34 cellular contexts compared by ENCODE assay signal in the genomic region with DNA sequence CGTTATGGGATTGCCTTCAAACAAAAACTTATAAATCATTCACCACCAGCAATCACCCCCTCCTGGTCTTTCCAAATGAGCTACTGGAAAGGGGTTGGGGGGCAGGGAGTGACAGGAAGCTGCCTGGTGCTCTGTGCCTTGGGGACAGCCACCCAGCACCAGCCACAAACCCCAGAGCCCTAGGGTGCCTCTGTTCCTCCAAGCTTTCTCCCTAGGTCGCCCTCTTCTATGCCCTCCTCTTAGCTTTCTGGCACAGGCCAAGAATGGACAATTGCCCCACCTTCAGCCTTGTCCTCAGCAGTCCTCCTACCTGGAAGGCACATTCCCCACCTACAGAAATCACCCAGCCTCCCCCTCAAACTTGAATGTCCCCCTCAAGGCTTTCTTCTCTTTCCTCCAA. TPM values are rescaled to one million over a fixed set of nuclear protein-coding genes. Genes with fewer than 3 reads are reported as not detected.
A peak's percentile ranks its signal among the peaks of the same experiment; 100 is the strongest.
DNase-seq lines count a peak whose midpoint lies in the region; TF ChIP-seq lines count a peak whose summit lies in the region.
"Had no signal": no experiment of that assay in that cellular context is flagged by ENCODE, and none has a peak within 500 bp of the region (broad histone marks: within the 10 kb centered on the region; RNA-seq: fewer than 3 reads in every experiment).

No MANE protein-coding gene starts in this region.

- no peaks in the 10 kb centered on the region for H3K9me3 ChIP-seq in skeletal muscle satellite cell (replicated peaks; ENCODE audit: low read length)
- H3K9me3 ChIP-seq: heart right ventricle, upper lobe of left lung had no signal

- peaks cover 54% of the 10 kb centered on the region for H3K4me1 ChIP-seq in skeletal muscle satellite cell (ENCODE audit: control insufficient read depth, insufficient read depth, low read length)
- H3K4me1 ChIP-seq: foreskin keratinocyte had no signal

- peak overlapping the region; percentile 92 for H3K4me2 ChIP-seq in skeletal muscle satellite cell (ENCODE audit: low read length)
- H3K4me2 ChIP-seq: KMS-11 had no signal

- DNase-seq in EH (ENCODE audit: low read depth): peak; percentile 36
- DNase-seq in activated T-helper 1 cell treated with anti-CD3 and anti-CD28 coated beads, Interleukin-12 subunit alpha, Interleukin-12 subunit beta, Interleukin-2, Interleukin-4 antibody, amounts not matched to agents 30 ng/mL and 10 ng/mL and 1 ng/mL, durations not matched to agents 14 hours and 24 hours and 36 hours (ENCODE audit: low spot score): no peak
- DNase-seq in fibroblast of villous mesenchyme (ENCODE audit: low read depth): no peak
- DNase-seq in Calu3: no peak
- DNase-seq in coronary artery (ENCODE audit: low spot score): no peak
- no peak for DNase-seq in DMS79 (lab: John Stamatoyannopoulos, UW)
- DNase-seq: activated CD4-positive, alpha-beta memory T cell treated with anti-CD3 and anti-CD28 coated beads, Interleukin-2, amount 10 ng/mL, durations not matched to agents 7 days and 5 days; activated CD4-positive, alpha-beta T cell treated with anti-CD3 and anti-CD28 coated beads for 1 hour; activated naive CD4-positive, alpha-beta T cell treated with anti-CD3 and anti-CD28 coated beads, Interleukin-2, amount 50 U/mL, for 16 hours; amniotic stem cell; CD4-positive, CD25-positive, alpha-beta regulatory T cell; cortex of kidney; effector memory CD8-positive, alpha-beta T cell; foreskin keratinocyte; heart right ventricle; kidney glomerular epithelial cell; naive B cell; NCI-H1417; NCI-H2029 treated with DMSO at 0.1 percent for 48 hours; NCI-H2227 treated with DMSO at 0.1 percent for 48 hours; NCI-H526 treated with DMSO at 0.1 percent for 48 hours; Right ventricle myocardium superior; stimulated activated CD4-positive, alpha-beta T cell treated with anti-CD3 and anti-CD28 coated beads, Interleukin-15, amount 100 ng/mL, for 24 hours; substantia nigra; upper lobe of left lung had no signal

- TF ChIP-seq CTCF in fibroblast of villous mesenchyme (IDR thresholded peaks at IDR 0.05; ENCODE audit: insufficient read depth, low read depth, low read length) (no peak), Calu3 (IDR thresholded peaks at IDR 0.05; ENCODE audit: unreplicated experiment) (no peak), coronary artery (IDR thresholded peaks at IDR 0.05) (no peak)

- no peaks in the 10 kb centered on the region for H3K36me3 Mint-ChIP-seq in activated T-helper 1 cell treated with anti-CD3 and anti-CD28 coated beads, Interleukin-12 subunit alpha, Interleukin-12 subunit beta, Interleukin-2, Interleukin-4 antibody, amounts not matched to agents 30 ng/mL and 10 ng/mL and 1 ng/mL, durations not matched to agents 14 hours and 24 hours and 36 hours (ENCODE audit: low read depth)
- H3K36me3 Mint-ChIP-seq in Calu3 (ENCODE audit: insufficient read depth, unreplicated experiment): no peaks in the 10 kb centered on the region
- H3K36me3 Mint-ChIP-seq: CD4-positive, CD25-positive, alpha-beta regulatory T cell; mesothelial cell of epicardium; naive B cell; stimulated activated memory B cell treated with anti-CD40 and anti-IgM and Interleukin-4, amounts not matched to agents 10 μg/mL and 1 μg/mL and 100 μg/mL, for 72 hours had no signal

- no peak overlapping the region for H3K27ac ChIP-seq in coronary artery
- H3K27ac ChIP-seq: cardiac muscle cell, foreskin keratinocyte, heart right ventricle, KMS-11, upper lobe of left lung had no signal

- H3K27me3 ChIP-seq in skeletal muscle satellite cell (ENCODE audit: control insufficient read depth, insufficient read depth, low read length): no peaks in the 10 kb centered on the region

- intact Hi-C loops in activated T-helper 1 cell treated with anti-CD3 and anti-CD28 coated beads, Interleukin-12 subunit alpha, Interleukin-12 subunit beta, Interleukin-2, Interleukin-4 antibody, amounts not matched to agents 30 ng/mL and 10 ng/mL and 1 ng/mL, durations not matched to agents 14 hours and 24 hours and 36 hours (cut with micrococcal nuclease): no loop called here
- intact Hi-C loops in Calu3 (cut with micrococcal nuclease; ENCODE audit: unreplicated experiment): loop anchor here (5.0 kb wide), 1 partner anchor 84 kb away; no protein-coding TSS in a partner anchor

- H3K4me3 ChIP-seq in fibroblast of villous mesenchyme (ENCODE audit: low read depth, low read length) (peak overlapping the region; percentile 47), skeletal muscle satellite cell (ENCODE audit: low read length) (peak overlapping the region; percentile 82), coronary artery (no peak overlapping the region)
- H3K4me3 ChIP-seq: cardiac muscle cell, heart right ventricle, upper lobe of left lung had no signal

- H3K27ac Mint-ChIP-seq in activated T-helper 1 cell treated with anti-CD3 and anti-CD28 coated beads, Interleukin-12 subunit alpha, Interleukin-12 subunit beta, Interleukin-2, Interleukin-4 antibody, amounts not matched to agents 30 ng/mL and 10 ng/mL and 1 ng/mL, durations not matched to agents 14 hours and 24 hours and 36 hours: no peak overlapping the region
- H3K27ac Mint-ChIP-seq in Calu3 (ENCODE audit: unreplicated experiment): no peak overlapping the region
- H3K27ac Mint-ChIP-seq: activated CD4-positive, alpha-beta memory T cell treated with anti-CD3 and anti-CD28 coated beads, Interleukin-2, amount 10 ng/mL, durations not matched to agents 7 days and 5 days; activated T-helper 2 cell treated with anti-CD3 and anti-CD28 coated beads, Interferon-gamma antibody, Interleukin-2, Interleukin-4, amounts not matched to agents 10 μg/mL and 5 μg/mL and 100 μg/mL, durations not matched to agents 14 hours and 24 hours and 36 hours; CD4-positive, CD25-positive, alpha-beta regulatory T cell; effector memory CD8-positive, alpha-beta T cell; mesothelial cell of epicardium; stimulated activated memory B cell treated with anti-CD40 and anti-IgM and Interleukin-4, amounts not matched to agents 10 μg/mL and 1 μg/mL and 100 μg/mL, for 72 hours; T-helper 2 cell treated with Interferon-gamma antibody and Interleukin-4, amounts not matched to agents 5 μg/mL and 100 μg/mL, for 36 hours had no signal

- H3K36me3 ChIP-seq in skeletal muscle satellite cell (ENCODE audit: insufficient read depth, low read length): peaks cover 21% of the 10 kb centered on the region
- H3K36me3 ChIP-seq: cardiac muscle cell, heart right ventricle, upper lobe of left lung had no signal

- peak overlapping the region; percentile 35 for H3K4me3 Mint-ChIP-seq in activated T-helper 1 cell treated with anti-CD3 and anti-CD28 coated beads, Interleukin-12 subunit alpha, Interleukin-12 subunit beta, Interleukin-2, Interleukin-4 antibody, amounts not matched to agents 30 ng/mL and 10 ng/mL and 1 ng/mL, durations not matched to agents 14 hours and 24 hours and 36 hours
- H3K4me3 Mint-ChIP-seq in Calu3 (ENCODE audit: low read depth, unreplicated experiment): no peak overlapping the region
- H3K4me3 Mint-ChIP-seq: activated CD4-positive, alpha-beta memory T cell treated with anti-CD3 and anti-CD28 coated beads, Interleukin-2, amount 10 ng/mL, durations not matched to agents 7 days and 5 days; CD4-positive, CD25-positive, alpha-beta regulatory T cell; effector memory CD8-positive, alpha-beta T cell; stimulated activated memory B cell treated with anti-CD40 and anti-IgM and Interleukin-4, amounts not matched to agents 10 μg/mL and 1 μg/mL and 100 μg/mL, for 72 hours; T-helper 2 cell treated with Interferon-gamma antibody and Interleukin-4, amounts not matched to agents 5 μg/mL and 100 μg/mL, for 36 hours had no signal

- no peaks in the 10 kb centered on the region for H3K9me3 Mint-ChIP-seq in activated T-helper 1 cell treated with anti-CD3 and anti-CD28 coated beads, Interleukin-12 subunit alpha, Interleukin-12 subunit beta, Interleukin-2, Interleukin-4 antibody, amounts not matched to agents 30 ng/mL and 10 ng/mL and 1 ng/mL, durations not matched to agents 14 hours and 24 hours and 36 hours
- no peaks in the 10 kb centered on the region for H3K9me3 Mint-ChIP-seq in Calu3 (ENCODE audit: low read depth, unreplicated experiment)
- H3K9me3 Mint-ChIP-seq: activated CD4-positive, alpha-beta memory T cell treated with anti-CD3 and anti-CD28 coated beads, Interleukin-2, amount 10 ng/mL, durations not matched to agents 7 days and 5 days; activated T-helper 2 cell treated with anti-CD3 and anti-CD28 coated beads, Interferon-gamma antibody, Interleukin-2, Interleukin-4, amounts not matched to agents 10 μg/mL and 5 μg/mL and 100 μg/mL, durations not matched to agents 14 hours and 24 hours and 36 hours; CD4-positive, CD25-positive, alpha-beta regulatory T cell; effector memory CD8-positive, alpha-beta T cell; mesothelial cell of epicardium; naive B cell; stimulated activated memory B cell treated with anti-CD40 and anti-IgM and Interleukin-4, amounts not matched to agents 10 μg/mL and 1 μg/mL and 100 μg/mL, for 72 hours; T-helper 2 cell treated with Interferon-gamma antibody and Interleukin-4, amounts not matched to agents 5 μg/mL and 100 μg/mL, for 36 hours had no signal

- no peak overlapping the region for H3K9ac ChIP-seq in skeletal muscle satellite cell (ENCODE audit: low read depth, low read length)
- H3K9ac ChIP-seq: KMS-11 had no signal

- peaks cover 13% of the 10 kb centered on the region for H3K4me1 Mint-ChIP-seq in activated T-helper 1 cell treated with anti-CD3 and anti-CD28 coated beads, Interleukin-12 subunit alpha, Interleukin-12 subunit beta, Interleukin-2, Interleukin-4 antibody, amounts not matched to agents 30 ng/mL and 10 ng/mL and 1 ng/mL, durations not matched to agents 14 hours and 24 hours and 36 hours (ENCODE audit: low read depth)
- peaks cover 6% of the 10 kb centered on the region for H3K4me1 Mint-ChIP-seq in Calu3 (ENCODE audit: low read depth, unreplicated experiment)

- BruUV-seq in Calu3 (replicated peaks; lab: Mats Ljungman, UMichigan): no TSS peak

- CTCF ChIA-PET in Calu3 (lab: Charles Lee): interaction anchor here (1.3 kb wide), 1 partner anchor 26 kb away, joined by 3 read pairs; no protein-coding TSS in a partner anchor

- peaks cover 39% of the 10 kb centered on the region for H3K27me3 Mint-ChIP-seq in activated T-helper 1 cell treated with anti-CD3 and anti-CD28 coated beads, Interleukin-12 subunit alpha, Interleukin-12 subunit beta, Interleukin-2, Interleukin-4 antibody, amounts not matched to agents 30 ng/mL and 10 ng/mL and 1 ng/mL, durations not matched to agents 14 hours and 24 hours and 36 hours (ENCODE audit: insufficient read depth)
- H3K27me3 Mint-ChIP-seq in Calu3 (ENCODE audit: unreplicated experiment): peaks cover 13% of the 10 kb centered on the region

RNA-seq across cellular contexts. Expression of gene OXTR, which starts 3.3 kb away (rescaled TPM):
- total RNA-seq in activated T-helper 1 cell treated with anti-CD3 and anti-CD28 coated beads, Interleukin-12 subunit alpha, Interleukin-12 subunit beta, Interleukin-2, Interleukin-4 antibody, amounts not matched to agents 30 ng/mL and 10 ng/mL and 1 ng/mL, durations not matched to agents 14 hours and 24 hours and 36 hours: 1.0 and 1.2 TPM in 2 replicates
- total RNA-seq in fibroblast of villous mesenchyme: 75.4 and 310 TPM in 2 replicates
- 0.25 and 0.66 TPM in 2 replicates for total RNA-seq in skeletal muscle satellite cell (2012; rRNA removed)
- 2.8 and 3.4 TPM in 2 replicates for total RNA-seq in Calu3 (2022)

RNA-seq across cellular contexts. Expression of gene CAV3, which starts 32.5 kb away (rescaled TPM):
- not detected in 2 replicates for total RNA-seq in activated T-helper 1 cell treated with anti-CD3 and anti-CD28 coated beads, Interleukin-12 subunit alpha, Interleukin-12 subunit beta, Interleukin-2, Interleukin-4 antibody, amounts not matched to agents 30 ng/mL and 10 ng/mL and 1 ng/mL, durations not matched to agents 14 hours and 24 hours and 36 hours
- total RNA-seq in fibroblast of villous mesenchyme (not detected in 2 replicates), Calu3 (2022) (not detected in 2 replicates)
- 0.51 and 6.3 TPM in 2 replicates for total RNA-seq in skeletal muscle satellite cell (2012; rRNA removed)
- total RNA-seq: activated CD4-positive, alpha-beta memory T cell treated with anti-CD3 and anti-CD28 coated beads, Interleukin-2, amount 10 ng/mL, durations not matched to agents 7 days and 5 days; activated T-helper 2 cell treated with anti-CD3 and anti-CD28 coated beads, Interferon-gamma antibody, Interleukin-2, Interleukin-4, amounts not matched to agents 10 μg/mL and 5 μg/mL and 100 μg/mL, durations not matched to agents 14 hours and 24 hours and 36 hours; CD4-positive, CD25-positive, alpha-beta regulatory T cell; foreskin keratinocyte; mesothelial cell of epicardium; progenitor cell of endocrine pancreas; sciatic nerve had no signal

Comparison
In these comparisons a context has a peak if more than half of its experiments do, and no peak if none do; other contexts are left out.
1. RNA of gene OXTR, which starts 3.3 kb away (total RNA-seq): 75.4 to 310 TPM in fibroblast of villous mesenchyme; 2.8 to 3.4 TPM in Calu3 and 1.0 to 1.2 TPM in activated T-helper 1 cell treated with anti-CD3 and anti-CD28 coated beads, Interleukin-12 subunit alpha, Interleukin-12 subunit beta, Interleukin-2, Interleukin-4 antibody, amounts not matched to agents 30 ng/mL and 10 ng/mL and 1 ng/mL, durations not matched to agents 14 hours and 24 hours and 36 hours; every median in the first group is over 10 times any median in the second.